2 cellular contexts compared by ENCODE assay signal in genomic region chr4:94165256-94165655, GRCh38.
TF ChIP-seq lines count a peak whose summit lies in the region.

No MANE protein-coding gene starts in this region.

TF ChIP-seq in GM23338, 12 proteins besides CTCF, POLR2A, EP300 and RAD21:
- TF ChIP-seq NANOG (IDR thresholded peaks at IDR 0.05; ENCODE audit: borderline replicate concordance), result peak; percentile 72
- no peak for TF ChIP-seq ZNF462 (CRISPR knock-in tag; IDR thresholded peaks at IDR 0.05)
- TF ChIP-seq CREB1 (CRISPR knock-in tag; IDR thresholded peaks at IDR 0.05; ENCODE audit: low read depth), result peak; percentile 15; the same call in 1 of the 2 replicates
- no peak for TF ChIP-seq STAT1 (IDR thresholded peaks at IDR 0.05; ENCODE audit: unreplicated experiment)
- no peak for TF ChIP-seq ZNF114 (CRISPR knock-in tag; IDR thresholded peaks at IDR 0.05)

TF ChIP-seq in H1, 55 proteins besides CTCF, POLR2A, EP300 and RAD21:
- no peak for TF ChIP-seq YY1 (IDR thresholded peaks at IDR 0.05; ENCODE audit: low read depth, low read length)
- TF ChIP-seq NANOG (IDR thresholded peaks at IDR 0.05; ENCODE audit: insufficient read depth, low read depth, low read length, poor library complexity, severe bottlenecking), result peak; percentile 39
- TF ChIP-seq POLR2AphosphoS5 (IDR thresholded peaks at IDR 0.05; ENCODE audit: low read depth, low read length), result no peak
- no peak for TF ChIP-seq BCL11A (IDR thresholded peaks at IDR 0.05; ENCODE audit: low read depth in 2 of 2, low read length in 2 of 2)
TF ChIP-seq in H1: peak in this region for 1.
